21 cellular contexts compared by ENCODE assay signal in genomic region chr2:127270663-127271062, GRCh38. TPM values are rescaled to one million over a fixed set of nuclear protein-coding genes. Genes with fewer than 3 reads are reported as not detected.
A peak's percentile ranks its signal among the peaks of the same experiment; 100 is the strongest.
DNase-seq lines count a peak whose midpoint lies in the region; ATAC-seq, FAIRE-seq and TF ChIP-seq lines count a peak whose summit lies in the region.
"Had no signal": no experiment of that assay in that cellular context is flagged by ENCODE, and none has a peak within 500 bp of the region (broad histone marks: within the 10 kb centered on the region; RNA-seq: fewer than 3 reads in every experiment).

No MANE protein-coding gene starts in this region.

- no peaks in the 10 kb centered on the region for H3K9me3 Mint-ChIP-seq in activated T-cell treated with anti-CD3 and anti-CD28 coated beads, Interleukin-2, amount 50 U/mL, for 24 hours
- H3K9me3 Mint-ChIP-seq: CD4-positive, CD25-positive, alpha-beta regulatory T cell had no signal

- H3K4me3 ChIP-seq in H1 (ENCODE audit: extremely low read depth in 1 of 4, insufficient read depth in 2 of 4, low read depth in 3 of 4, low read length in 4 of 4) = no peak overlapping the region
- no peak overlapping the region for H3K4me3 ChIP-seq in upper lobe of right lung
- H3K4me3 ChIP-seq: A549, body of pancreas, hepatocyte, MG63, tibial artery had no signal

- peak in 1 of 2 experiments; percentile 5; a peak in 1 of 4 replicates for TF ChIP-seq RAD21 in H1 (IDR thresholded peaks at IDR 0.05 in 1 of 2, conservative IDR thresholded peaks at IDR 0.05 in 1 of 2; ENCODE audit: low read depth in 2 of 2, low read length in 2 of 2)

- ATAC-seq in upper lobe of right lung (peak; percentile 32), HG03378 (IDR thresholded peaks at IDR 0.05; ENCODE audit: unreplicated experiment) (no peak), GM18505 (IDR thresholded peaks at IDR 0.05; ENCODE audit: unreplicated experiment) (no peak)
- ATAC-seq: body of pancreas had no signal

- no peaks in the 10 kb centered on the region for H3K4me1 Mint-ChIP-seq in activated T-cell treated with anti-CD3 and anti-CD28 coated beads, Interleukin-2, amount 50 U/mL, for 24 hours (ENCODE audit: low read depth)

- CTCF ChIA-PET in H1 (lab: Charles Lee; ENCODE audit: partially characterized antibody) = interaction anchor here (0.6 to 2.1 kb wide), 12 partner anchors 10 to 255 kb away, joined by 3 to 13 read pairs (median 4); partner anchors contain the start of gene ERCC3

- no peak overlapping the region for H3K4ac ChIP-seq in H1 (replicated peaks; ENCODE audit: insufficient read length, low read depth, low read length)

- no peak overlapping the region for H3K23ac ChIP-seq in H1 (ENCODE audit: insufficient read length)

- no peak overlapping the region for H2AFZ ChIP-seq in H1 (ENCODE audit: low read length)
- H2AFZ ChIP-seq: hepatocyte had no signal

- H3K36me3 Mint-ChIP-seq in activated T-cell treated with anti-CD3 and anti-CD28 coated beads, Interleukin-2, amount 50 U/mL, for 24 hours (ENCODE audit: low read depth) = peaks cover 92% of the 10 kb centered on the region

- DNase-seq in activated T-cell treated with anti-CD3 and anti-CD28 coated beads for 48 hours (ENCODE audit: low read depth) (peak; percentile 7), NCI-H69 (lab: John Stamatoyannopoulos, UW) (peak; percentile 3), H1 (ENCODE audit: low read depth in 1 of 2, low spot score in 2 of 2) (no peak), upper lobe of right lung (no peak), HCEC 1CT (no peak)
- DNase-seq in activated T-cell treated with anti-CD3 and anti-CD28 coated beads, Interleukin-2, amount 50 U/mL, for 24 hours = no peak
- DNase-seq: activated naive CD4-positive, alpha-beta T cell treated with Interleukin-2 at 50 U/mL for 16 hours; body of pancreas; CD4-positive, CD25-positive, alpha-beta regulatory T cell; EL; MG63; NCI-H2081 treated with DMSO at 0.1 percent for 48 hours; NCI-H526 treated with DMSO at 0.1 percent for 48 hours; nucleus accumbens; tibial artery had no signal

- no peak overlapping the region for H3K4me3 Mint-ChIP-seq in activated T-cell treated with anti-CD3 and anti-CD28 coated beads, Interleukin-2, amount 50 U/mL, for 24 hours
- H3K4me3 Mint-ChIP-seq: CD4-positive, CD25-positive, alpha-beta regulatory T cell had no signal

- no peak overlapping the region for H2BK20ac ChIP-seq in H1 (ENCODE audit: low read length)

- POLR2A ChIA-PET in H1 (lab: Charles Lee; ENCODE audit: partially characterized antibody) = interaction anchor here (0.6 to 1.9 kb wide), 6 partner anchors 10 to 57 kb away, joined by 3 to 8 read pairs (median 4); partner anchors contain the start of gene ERCC3

- H2BK5ac ChIP-seq in H1 (ENCODE audit: low read depth, low read length) = no peak overlapping the region

- H2BK15ac ChIP-seq in H1 (ENCODE audit: low read length) = no peak overlapping the region

- H2BK120ac ChIP-seq in H1 (replicated peaks; ENCODE audit: low read depth, low read length) = no peak overlapping the region

- H3K9ac ChIP-seq in H1 (replicated peaks in 1 of 4; ENCODE audit: extremely low read depth in 1 of 4, low read depth in 3 of 4, low read length in 3 of 4) = no peak overlapping the region

- no peak overlapping the region for H4K5ac ChIP-seq in H1 (ENCODE audit: insufficient read length, low read depth, low read length)

- H3K27ac ChIP-seq in H1 (ENCODE audit: low read depth, low read length) (no peak overlapping the region), upper lobe of right lung (no peak overlapping the region)
- H3K27ac ChIP-seq: A549, body of pancreas, hepatocyte, tibial artery had no signal

- H3K27me3 Mint-ChIP-seq in activated T-cell treated with anti-CD3 and anti-CD28 coated beads, Interleukin-2, amount 50 U/mL, for 24 hours = no peaks in the 10 kb centered on the region
- H3K27me3 Mint-ChIP-seq: CD4-positive, CD25-positive, alpha-beta regulatory T cell had no signal

- H3K56ac ChIP-seq in H1 (replicated peaks; ENCODE audit: insufficient read length, low read depth, low read length) = no peak overlapping the region

- H3K27me3 ChIP-seq in H1 (replicated peaks in 1 of 4; ENCODE audit: control insufficient read depth in 3 of 4, extremely low read depth in 1 of 4, insufficient read depth in 3 of 4, low read length in 3 of 4) (no peaks in the 10 kb centered on the region), upper lobe of right lung (no peaks in the 10 kb centered on the region)
- H3K27me3 ChIP-seq: body of pancreas, hepatocyte, MG63, tibial artery had no signal

- FAIRE-seq in H1 (lab: Jason Lieb, UNC) = no peak
- FAIRE-seq: A549 had no signal

- H3K27ac Mint-ChIP-seq in activated T-cell treated with anti-CD3 and anti-CD28 coated beads, Interleukin-2, amount 50 U/mL, for 24 hours = no peak overlapping the region

- H3K23me2 ChIP-seq in H1 (ENCODE audit: low read depth, low read length) = no peaks in the 10 kb centered on the region

- H3K79me1 ChIP-seq in H1 (ENCODE audit: low read depth, low read length) = peaks cover 5% of the 10 kb centered on the region; the same call in 1 of the 2 replicates

- peak in 2 of 3 experiments; percentile 44 to 54; a peak in 2 of 4 replicates for TF ChIP-seq CTCF in H1 (IDR thresholded peaks at IDR 0.05; ENCODE audit: control extremely low read depth in 1 of 3, insufficient read depth in 1 of 3, low read depth in 1 of 3, low read length in 3 of 3)
- TF ChIP-seq CTCF in upper lobe of right lung (IDR thresholded peaks at IDR 0.05) = no peak

- intact Hi-C loops in upper lobe of right lung (cut with DNase I) = no loop called here

- no peak overlapping the region for H3K14ac ChIP-seq in H1 (ENCODE audit: insufficient read length)

- no peak for TF ChIP-seq POLR2A in H1 (IDR thresholded peaks at IDR 0.05; ENCODE audit: control extremely low read depth in 1 of 2, low read depth in 2 of 2, low read length in 2 of 2)
- TF ChIP-seq POLR2A in GM18505 (IDR thresholded peaks at IDR 0.05; ENCODE audit: borderline replicate concordance, extremely low read depth, insufficient read depth, insufficient read length) = no peak

- H3K4me2 ChIP-seq in H1 (ENCODE audit: insufficient read depth in 1 of 2, low read depth in 2 of 2, low read length in 2 of 2) = no peak overlapping the region
- H3K4me2 ChIP-seq: A549, hepatocyte had no signal

- no peak overlapping the region for H2AK5ac ChIP-seq in H1 (ENCODE audit: low read depth, low read length)

- TF ChIP-seq EP300 in H1 (IDR thresholded peaks at IDR 0.05; ENCODE audit: borderline replicate concordance in 1 of 2, low read depth in 2 of 2, low read length in 2 of 2) = no peak

- no peak overlapping the region for H4K91ac ChIP-seq in H1 (replicated peaks; ENCODE audit: insufficient read length, low read length)

- H2BK12ac ChIP-seq in H1 (ENCODE audit: low read depth, low read length) = no peak overlapping the region

- H3K9me3 ChIP-seq in H1 (ENCODE audit: insufficient read depth in 2 of 2, low read depth in 1 of 2, low read length in 1 of 2) (peaks cover 0 to 2% of the 10 kb centered on the region in 2 experiments; a peak in 1 of 4 replicates), upper lobe of right lung (no peaks in the 10 kb centered on the region)
- H3K9me3 ChIP-seq: A549, body of pancreas, MG63, tibial artery had no signal

- H3K36me3 ChIP-seq in H1 (ENCODE audit: control insufficient read depth in 2 of 4, insufficient read depth in 4 of 4, low read length in 3 of 4) (peaks cover 24 to 68% (median 53%) of the 10 kb centered on the region in 4 experiments), upper lobe of right lung (peaks cover 78% of the 10 kb centered on the region)

- no peaks in the 10 kb centered on the region for H3K79me2 ChIP-seq in H1 (ENCODE audit: control insufficient read depth in 1 of 2, insufficient read depth in 2 of 2, low read length in 2 of 2)
- H3K79me2 ChIP-seq: hepatocyte had no signal

- H4K8ac ChIP-seq in H1 (ENCODE audit: extremely low read depth, insufficient read depth, low read length) = no peak overlapping the region

- no peak overlapping the region for H3K18ac ChIP-seq in H1 (ENCODE audit: extremely low read depth, low read length)

- 88% methylated on average over 5 of the region's 5 CpGs; no CpG with 5 or more reads in 1 of the 2 experiments for WGBS in H1 (ENCODE audit: extremely low coverage in 1 of 2, insufficient coverage in 1 of 2, insufficient read length in 1 of 2, insufficient replicate concordance in 2 of 2, low coverage in 1 of 2, low lambda C conversion rate in 2 of 2, missing lambda C conversion rate in 1 of 2), 2 experiments

- peaks cover 1 to 2% of the 10 kb centered on the region in 2 experiments for H4K20me1 ChIP-seq in H1 (replicated peaks in 1 of 2; ENCODE audit: control insufficient read depth in 1 of 2, insufficient read depth in 2 of 2, low read length in 2 of 2)

- no peaks in the 10 kb centered on the region for H3K4me1 ChIP-seq in H1 (replicated peaks in 1 of 4; ENCODE audit: control insufficient read depth in 3 of 4, insufficient read depth in 4 of 4, low read length in 3 of 4)
- H3K4me1 ChIP-seq in upper lobe of right lung = no peaks in the 10 kb centered on the region
- H3K4me1 ChIP-seq: A549, body of pancreas, tibial artery had no signal

TF ChIP-seq in H1, 55 proteins besides CTCF, POLR2A, EP300 and RAD21 (continues in another document):
- no peak for TF ChIP-seq CBX5 (IDR thresholded peaks at IDR 0.05; ENCODE audit: low read depth, low read length)
- TF ChIP-seq CEBPB (IDR thresholded peaks at IDR 0.05; ENCODE audit: low read depth, low read length) = no peak
- no peak for TF ChIP-seq RXRA (IDR thresholded peaks at IDR 0.05; ENCODE audit: insufficient read depth, low read depth, low read length)
- no peak for TF ChIP-seq PHF8 (conservative IDR thresholded peaks at IDR 0.05; ENCODE audit: low read depth, low read length)

RNA-seq across cellular contexts. Expression of gene ERCC3, which starts 23.3 kb away (rescaled TPM):
- total RNA-seq in H1 (2021; fragmentation: NEBNext Ultra II Directional; extraction: Animal tissue kit (Norgen Biotek cat#: 25700)) = 48.9 and 52.3 TPM in 2 replicates
- 41.8 and 44.8 TPM in 2 replicates for polyA plus RNA-seq in H1 (2011; rRNA removed)
- 57.2 TPM for polyA plus RNA-seq in H1 (2011; cell fraction: cytosol; rRNA removed)
- 120 TPM for polyA plus RNA-seq in H1 (2011; cell fraction: nucleus; rRNA removed)
- 46.8 to 54.4 TPM (median 52.8 TPM) in 4 replicates for polyA plus RNA-seq in H1 (2012, experiment 1 of 2)
- 15.8 TPM for polyA plus RNA-seq in H1 (2012, experiment 2 of 2)
- 32.3 TPM for polyA plus RNA-seq in H1 (2013, experiment 1 of 2)
- polyA plus RNA-seq in H1 (2013, experiment 2 of 2) = 32.6 TPM
- 64.9 and 71.8 TPM in 2 replicates for polyA minus RNA-seq in H1 (2011; rRNA and poly(A)+ RNA removed)
- polyA minus RNA-seq in H1 (2011; cell fraction: cytosol; rRNA and poly(A)+ RNA removed) = 31.3 TPM
- polyA minus RNA-seq in H1 (2011; cell fraction: nucleus; rRNA and poly(A)+ RNA removed) = 93.4 TPM
- 36.9 TPM for total RNA-seq in upper lobe of right lung

RNA-seq across cellular contexts. Expression of gene CYP27C1, which starts 50.6 kb away (rescaled TPM):
- 2.8 and 3.2 TPM in 2 replicates for total RNA-seq in H1 (2021; fragmentation: NEBNext Ultra II Directional; extraction: Animal tissue kit (Norgen Biotek cat#: 25700))
- 1.3 and 1.4 TPM in 2 replicates for polyA plus RNA-seq in H1 (2011; rRNA removed)
- polyA plus RNA-seq in H1 (2011; cell fraction: cytosol; rRNA removed) = 1.8 TPM
- polyA plus RNA-seq in H1 (2011; cell fraction: nucleus; rRNA removed) = 3.6 TPM
- 3.2 to 3.8 TPM (median 3.5 TPM) in 4 replicates for polyA plus RNA-seq in H1 (2012, experiment 1 of 2)
- polyA plus RNA-seq in H1 (2012, experiment 2 of 2) = 1.5 TPM
- 1.5 TPM for polyA plus RNA-seq in H1 (2013, experiment 1 of 2)
- polyA plus RNA-seq in H1 (2013, experiment 2 of 2) = 1.2 TPM
- 1.4 and 2.8 TPM in 2 replicates for polyA minus RNA-seq in H1 (2011; rRNA and poly(A)+ RNA removed)
- polyA minus RNA-seq in H1 (2011; cell fraction: cytosol; rRNA and poly(A)+ RNA removed) = 1.1 TPM
- 1.1 TPM for polyA minus RNA-seq in H1 (2011; cell fraction: nucleus; rRNA and poly(A)+ RNA removed)
- not detected for total RNA-seq in upper lobe of right lung
- total RNA-seq: CD4-positive, CD25-positive, alpha-beta regulatory T cell; HT-29; mononuclear cell had no signal
- polyA plus RNA-seq: CD4-positive, CD25-positive, alpha-beta regulatory T cell had no signal

Comparison
In these comparisons a context has a peak if more than half of its experiments do, and no peak if none do; other contexts are left out.
1. DNase-seq: peak in activated T-cell treated with anti-CD3 and anti-CD28 coated beads for 48 hours (single experiment) and NCI-H69 (single experiment); none in activated T-cell treated with anti-CD3 and anti-CD28 coated beads, Interleukin-2, amount 50 U/mL, for 24 hours (single experiment), H1 (0 of 2), upper lobe of right lung (single experiment) and HCEC 1CT (single experiment).